8 cellular contexts compared by ENCODE assay signal in the genomic region with DNA sequence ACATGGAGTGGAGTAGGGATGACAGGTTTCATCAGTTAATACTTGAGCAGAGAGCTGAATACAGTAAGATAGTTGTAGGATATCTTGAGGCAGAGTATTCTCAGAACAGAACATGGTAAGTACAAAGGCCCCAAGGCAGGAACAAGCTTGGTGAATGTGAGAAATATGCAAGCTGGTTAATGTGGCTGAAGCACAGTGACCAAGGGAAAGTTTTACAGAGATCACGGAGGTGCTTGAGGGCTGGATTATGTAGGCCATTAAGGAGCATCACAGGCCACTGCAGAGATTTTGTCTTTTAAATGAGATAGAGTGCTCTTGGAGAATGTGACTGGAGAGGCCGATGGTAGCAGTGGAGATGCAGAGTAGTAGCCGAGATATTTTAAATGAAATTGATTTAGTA. TPM values are rescaled to one million over a fixed set of nuclear protein-coding genes. Genes with fewer than 3 reads are reported as not detected.
DNase-seq lines count a peak whose midpoint lies in the region; ATAC-seq and TF ChIP-seq lines count a peak whose summit lies in the region.

No MANE protein-coding gene starts in this region.

- ATAC-seq in HG02623 (IDR thresholded peaks at IDR 0.05; ENCODE audit: unreplicated experiment), result no peak
- no peak for ATAC-seq in HG03432 (IDR thresholded peaks at IDR 0.05; ENCODE audit: unreplicated experiment)
- ATAC-seq in HG02588 (IDR thresholded peaks at IDR 0.05; ENCODE audit: unreplicated experiment), result no peak

- TF ChIP-seq CTCF in NB4 (IDR thresholded peaks at IDR 0.05; ENCODE audit: low read depth, low read length), result no peak

- H3K9me3 ChIP-seq in ES-I3 (ENCODE audit: control insufficient read depth, insufficient read depth, low read length), result no peaks in the 10 kb centered on the region
- no peaks in the 10 kb centered on the region for H3K9me3 ChIP-seq in ectodermal cell (ENCODE audit: control insufficient read depth, low read length)

- 8% methylated on average over 3 of the region's 3 CpGs for WGBS in ectodermal cell, 2 experiments

- H3K4me1 ChIP-seq in ES-I3 (ENCODE audit: insufficient read depth, low read length), result peaks cover 30% of the 10 kb centered on the region
- H3K4me1 ChIP-seq in ectodermal cell (ENCODE audit: control insufficient read depth, insufficient read depth, low read length), result peaks cover 8% of the 10 kb centered on the region

- DNase-seq in NB4 (ENCODE audit: low read depth), result peak; percentile 7
- peak; percentile 2 for DNase-seq in pons (ENCODE audit: low spot score)
- DNase-seq in NCI-H1694 (lab: John Stamatoyannopoulos, UW), result no peak

- H3K27me3 ChIP-seq in ectodermal cell (ENCODE audit: control insufficient read depth, insufficient read depth, low read length, poor library complexity, severe bottlenecking), result no peaks in the 10 kb centered on the region

- H3K36me3 ChIP-seq in ES-I3 (ENCODE audit: insufficient read depth, low read length) (no peaks in the 10 kb centered on the region; the same call in 1 of the 2 replicates), ectodermal cell (ENCODE audit: control insufficient read depth, insufficient read depth, low read length) (no peaks in the 10 kb centered on the region)

- H3K27ac ChIP-seq in ectodermal cell (ENCODE audit: insufficient read depth, low read depth, low read length, poor library complexity, severe bottlenecking), result no peak overlapping the region

- H3K4me3 ChIP-seq in NB4 (ENCODE audit: low read depth, low read length) (no peak overlapping the region), ectodermal cell (ENCODE audit: insufficient read depth, low read depth, low read length) (peak overlapping the region; percentile 57)

- peak overlapping the region; percentile 90 for H3K9ac ChIP-seq in ES-I3 (ENCODE audit: low read depth, low read length)

- no peak for TF ChIP-seq POLR2A in NB4 (IDR thresholded peaks at IDR 0.05; ENCODE audit: extremely low read depth, insufficient read length)

RNA-seq across cellular contexts. Expression of a gene that starts 54.0 kb away (rescaled TPM):
- polyA plus RNA-seq in ectodermal cell (2013, experiment 1 of 4), result 8.5 TPM
- 6.8 TPM for polyA plus RNA-seq in ectodermal cell (2013, experiment 2 of 4)
- polyA plus RNA-seq in ectodermal cell (2013, experiment 3 of 4), result 8.1 TPM
- 7.9 TPM for polyA plus RNA-seq in ectodermal cell (2013, experiment 4 of 4)
